27 cellular contexts compared by ENCODE assay signal in the genomic region with DNA sequence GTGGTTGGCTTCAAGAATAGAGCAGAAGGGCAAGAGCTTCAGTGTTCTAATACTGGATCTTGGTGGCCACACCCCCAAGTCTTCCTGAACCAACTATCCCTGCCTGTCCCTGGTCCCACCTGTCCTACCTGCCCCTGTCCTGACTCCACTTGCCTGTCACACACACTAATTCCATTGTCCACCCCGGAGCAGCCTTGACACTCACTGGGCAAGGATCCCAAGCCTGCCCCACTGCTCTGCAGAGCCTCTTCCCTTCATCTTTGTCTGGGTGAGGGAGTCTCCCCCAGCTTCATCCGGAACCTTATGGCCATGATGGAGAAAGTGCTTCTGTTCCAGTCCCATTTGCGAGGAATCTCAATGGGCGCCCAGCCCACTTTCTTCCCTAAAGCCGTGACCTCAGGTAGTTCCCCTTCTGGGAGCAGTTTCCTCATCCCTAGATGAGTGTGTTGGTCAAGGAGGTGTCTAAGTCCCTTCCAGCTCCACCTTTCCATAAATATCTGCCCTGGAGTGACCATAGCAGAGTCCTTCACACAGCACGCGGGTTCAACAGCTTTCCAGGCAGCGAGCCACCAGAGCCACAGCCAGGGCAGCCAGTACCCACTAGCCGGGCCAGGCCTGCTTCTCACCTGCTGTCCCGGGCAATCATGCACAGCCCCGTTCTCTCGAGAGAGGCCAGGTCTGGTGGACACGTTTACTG.
A peak's percentile ranks its signal among the peaks of the same experiment; 100 is the strongest.
DNase-seq lines count a peak whose midpoint lies in the region; ATAC-seq and TF ChIP-seq lines count a peak whose summit lies in the region.
"Had no signal": no experiment of that assay in that cellular context is flagged by ENCODE, and none has a peak within 500 bp of the region (broad histone marks: within the 10 kb centered on the region; RNA-seq: fewer than 3 reads in every experiment).

No MANE protein-coding gene starts in this region.

- WGBS in heart right ventricle, 2 donors: 72 to 76% methylated on average over 13 of the region's 13 CpGs

- H3K4me3 ChIP-seq in right atrium auricular region (no peak overlapping the region), heart right ventricle (no peak overlapping the region)
- H3K4me3 ChIP-seq: body of pancreas, skin epidermis, testis, vagina had no signal

- H3K27me3 ChIP-seq in right atrium auricular region (no peaks in the 10 kb centered on the region), heart right ventricle (peaks cover 0 to 4% (median 0%) of the 10 kb centered on the region in 7 donors)
- H3K27me3 ChIP-seq: body of pancreas, testis, vagina had no signal

- H3K36me3 ChIP-seq in right atrium auricular region: no peaks in the 10 kb centered on the region
- H3K36me3 ChIP-seq in heart right ventricle: peaks cover 0 to 3% (median 0%) of the 10 kb centered on the region in 9 donors
- H3K36me3 ChIP-seq: vagina had no signal

- H3K9me3 ChIP-seq in right atrium auricular region (no peaks in the 10 kb centered on the region), heart right ventricle (peaks cover 0 to 4% (median 0%) of the 10 kb centered on the region in 11 donors)
- H3K9me3 ChIP-seq: body of pancreas, SK-N-SH, testis, vagina had no signal

- H3K4me1 ChIP-seq in right atrium auricular region (peaks cover 0 to 16% of the 10 kb centered on the region in 2 donors), heart right ventricle (peaks cover 0 to 41% (median 20%) of the 10 kb centered on the region in 9 donors)
- H3K4me1 ChIP-seq: testis, vagina had no signal

- DNase-seq in Right ventricle myocardium inferior (ENCODE audit: missing footprints): peak; percentile 45
- DNase-seq in right atrium auricular region (ENCODE audit: low spot score): no peak
- peak in 1 of 2 donors; percentile 50 for DNase-seq in heart right ventricle
- peak; percentile 53 for DNase-seq in posterior vena cava (ENCODE audit: low spot score)
- peak; percentile 32 for DNase-seq in ureter (ENCODE audit: low spot score)
- no peak for DNase-seq in C1 segment of cervical spinal cord (lab: John Stamatoyannopoulos, UW)
- DNase-seq: activated B cell treated with CpG ODN at 0.5 μM for 24 hours; activated naive CD4-positive, alpha-beta T cell treated with anti-CD3 and anti-CD28 coated beads, Interleukin-2, amount 50 U/mL, for 16 hours; GOT3; MM.1S; NCI-H1105 treated with DMSO at 0.1 percent for 48 hours; NCI-H2029 treated with DMSO at 0.1 percent for 48 hours; NCI-H2227 treated with DMSO at 0.1 percent for 48 hours; NCI-H526; NK-92 treated with Interleukin-12 subunit alpha and Interleukin-12 subunit beta, amount 100 ng/mL, for 24 hours; occipital lobe; SK-N-SH; stimulated activated naive CD8-positive, alpha-beta T cell treated with anti-CD3 and anti-CD28 coated beads, Interleukin-15, Interleukin-2, amounts not matched to agents 100 U/mL and 50 U/mL, for 24 hours; testis had no signal

- peak; percentile 69 for ATAC-seq in Right ventricle myocardium inferior
- ATAC-seq in heart right ventricle: peak; percentile 30 to 84 (median 71)
- no peak for ATAC-seq in HG03159 (IDR thresholded peaks at IDR 0.05; ENCODE audit: unreplicated experiment)
- ATAC-seq in HG02973 (IDR thresholded peaks at IDR 0.05; ENCODE audit: unreplicated experiment): no peak
- ATAC-seq: body of pancreas; CD8-positive, alpha-beta T cell; stimulated activated naive CD8-positive, alpha-beta T cell treated with anti-CD3 and anti-CD28 coated beads, Interleukin-15, Interleukin-2, amounts not matched to agents 100 U/mL and 50 U/mL, for 24 hours had no signal

- intact Hi-C loops in Right ventricle myocardium inferior (cut with DNase I) (no loop called here), heart right ventricle (cut with DNase I) (no loop called here), posterior vena cava (cut with DNase I) (no loop called here)

- TF ChIP-seq CTCF in right atrium auricular region (IDR thresholded peaks at IDR 0.05): no peak
- no peak for TF ChIP-seq CTCF in heart right ventricle (IDR thresholded peaks at IDR 0.05)

- H3K27ac ChIP-seq in right atrium auricular region (peak overlapping the region in 1 of 2 donors; percentile 40), heart right ventricle (peak overlapping the region in 8 of 10 donors; percentile 50 to 80 (median 67))
- H3K27ac ChIP-seq: body of pancreas, HL-60, KMS-11, skin epidermis, testis, vagina had no signal

Comparison
In these comparisons a context has a peak if more than half of its experiments do, and no peak if none do; other contexts are left out.
1. DNase-seq: peak in Right ventricle myocardium inferior (single experiment), posterior vena cava (single experiment) and ureter (single experiment); none in right atrium auricular region (single experiment) and C1 segment of cervical spinal cord (0 of 14).
2. ATAC-seq: peak in Right ventricle myocardium inferior (single experiment) and heart right ventricle (8 of 8); none in HG03159 (single experiment) and HG02973 (single experiment).